In the genomic region with DNA sequence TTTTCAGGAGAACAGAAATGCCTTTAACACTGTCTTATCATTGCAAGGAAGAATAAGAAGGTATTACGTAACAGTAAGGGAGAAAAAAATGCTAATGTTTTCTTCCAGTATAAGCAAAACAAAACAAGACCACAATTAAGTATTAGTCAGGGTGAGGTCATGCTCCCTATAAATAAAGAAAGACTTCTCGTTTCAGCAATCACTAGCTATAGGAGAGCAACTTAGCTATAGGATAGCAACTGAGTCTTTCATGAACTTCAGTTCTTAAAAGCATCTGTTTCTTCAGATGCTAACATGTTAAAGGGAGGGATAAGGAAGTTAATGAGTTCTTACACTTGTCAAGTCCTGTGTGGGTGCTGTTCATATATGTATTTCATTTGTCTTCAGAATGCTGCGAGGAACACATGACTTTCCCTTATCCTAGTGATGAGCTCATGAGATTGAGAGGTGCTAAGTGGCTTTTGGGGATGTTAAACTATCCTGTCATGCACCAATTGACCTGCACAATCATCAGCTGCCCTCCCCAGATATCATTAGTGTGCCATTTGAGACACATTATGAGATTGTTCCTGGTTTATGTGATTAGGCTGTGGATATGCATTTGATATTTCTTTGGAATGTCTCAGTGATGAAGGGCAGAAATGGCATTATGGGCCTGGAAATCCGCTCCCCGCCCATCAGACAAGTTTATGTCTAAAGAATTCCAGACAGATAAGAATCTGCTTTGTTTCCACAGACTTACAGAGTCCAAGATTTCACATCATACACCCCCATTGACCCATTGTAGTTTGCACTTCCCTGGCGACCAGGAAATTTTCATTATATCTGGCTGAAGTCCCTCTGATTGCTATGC, we compare ENCODE assay signal across 9 cellular contexts. TPM values are rescaled to one million over a fixed set of nuclear protein-coding genes. Genes with fewer than 3 reads are reported as not detected.
A peak's percentile ranks its signal among the peaks of the same experiment; 100 is the strongest.
DNase-seq lines count a peak whose midpoint lies in the region; ATAC-seq, FAIRE-seq and TF ChIP-seq lines count a peak whose summit lies in the region.
"Had no signal": no experiment of that assay in that cellular context is flagged by ENCODE, and none has a peak within 500 bp of the region (broad histone marks: within the 10 kb centered on the region; RNA-seq: fewer than 3 reads in every experiment).

No MANE protein-coding gene starts in this region.

- no peaks in the 10 kb centered on the region for H3K9me3 ChIP-seq in gastrocnemius medialis

- no peaks in the 10 kb centered on the region for H3K27me3 ChIP-seq in gastrocnemius medialis

- TF ChIP-seq POLR2A in H54 (IDR thresholded peaks at IDR 0.05; ENCODE audit: low read depth, low read length) (no peak), gastrocnemius medialis (IDR thresholded peaks at IDR 0.05) (no peak)

- H3K4me1 ChIP-seq in gastrocnemius medialis: peaks cover 15 to 16% of the 10 kb centered on the region in 2 donors

- ATAC-seq in gastrocnemius medialis (no peak), GM18502 (IDR thresholded peaks at IDR 0.05; ENCODE audit: poor library complexity, unreplicated experiment) (no peak), GM21619 (IDR thresholded peaks at IDR 0.05; ENCODE audit: unreplicated experiment) (no peak)

- peak overlapping the region in 3 of 4 donors; percentile 12 to 41 (median 34) for H3K27ac ChIP-seq in gastrocnemius medialis

- FAIRE-seq in H54 (lab: Jason Lieb, UNC): peak; percentile 84

- no peaks in the 10 kb centered on the region for H3K36me3 ChIP-seq in gastrocnemius medialis

- in situ Hi-C loops in gastrocnemius medialis (cut with MboI; ENCODE audit: low sequenced_read_pairs in 4 of 4): no loop called here

- TF ChIP-seq CTCF in fibroblast of pulmonary artery (IDR thresholded peaks at IDR 0.05; ENCODE audit: low read length, missing control alignments): no peak
- TF ChIP-seq CTCF in gastrocnemius medialis (IDR thresholded peaks at IDR 0.05 in 4 of 5, conservative IDR thresholded peaks at IDR 0.05 in 1 of 5): no peak

- DNase-seq in H54 (ENCODE audit: insufficient read length, low spot score) (no peak), fibroblast of pulmonary artery (ENCODE audit: low read depth) (peak; percentile 88), gastrocnemius medialis (no peak), NCI-H524 treated with DMSO at 0.1 percent for 48 hours (lab: John Stamatoyannopoulos, UW) (no peak)
- DNase-seq in stimulated activated CD4-positive, alpha-beta T cell treated with anti-CD3 and anti-CD28 coated beads, Interleukin-15, amount 100 ng/mL, for 24 hours: no peak
- DNase-seq: NCI-H1048 had no signal

- intact Hi-C loops in gastrocnemius medialis (cut with DNase I; ENCODE audit: low total_unique reads): no loop called here

- H3K4me3 ChIP-seq in fibroblast of pulmonary artery (replicated peaks; ENCODE audit: low read depth, low read length): no peak overlapping the region
- H3K4me3 ChIP-seq in gastrocnemius medialis: no peak overlapping the region

TF ChIP-seq in PFSK-1, 5 proteins besides CTCF, POLR2A, EP300 and RAD21:
- TF ChIP-seq TAF1 (IDR thresholded peaks at IDR 0.05; ENCODE audit: borderline replicate concordance, insufficient read depth, low read length) (no peak), POLR2AphosphoS5 (IDR thresholded peaks at IDR 0.05; ENCODE audit: low read depth, low read length) (peak; percentile 28; the same call in 1 of the 2 replicates), SIN3A (IDR thresholded peaks at IDR 0.05; ENCODE audit: borderline replicate concordance, insufficient read depth, low read length) (peak; percentile 54; the same call in 1 of the 2 replicates)
- TF ChIP-seq, protein P1, sequence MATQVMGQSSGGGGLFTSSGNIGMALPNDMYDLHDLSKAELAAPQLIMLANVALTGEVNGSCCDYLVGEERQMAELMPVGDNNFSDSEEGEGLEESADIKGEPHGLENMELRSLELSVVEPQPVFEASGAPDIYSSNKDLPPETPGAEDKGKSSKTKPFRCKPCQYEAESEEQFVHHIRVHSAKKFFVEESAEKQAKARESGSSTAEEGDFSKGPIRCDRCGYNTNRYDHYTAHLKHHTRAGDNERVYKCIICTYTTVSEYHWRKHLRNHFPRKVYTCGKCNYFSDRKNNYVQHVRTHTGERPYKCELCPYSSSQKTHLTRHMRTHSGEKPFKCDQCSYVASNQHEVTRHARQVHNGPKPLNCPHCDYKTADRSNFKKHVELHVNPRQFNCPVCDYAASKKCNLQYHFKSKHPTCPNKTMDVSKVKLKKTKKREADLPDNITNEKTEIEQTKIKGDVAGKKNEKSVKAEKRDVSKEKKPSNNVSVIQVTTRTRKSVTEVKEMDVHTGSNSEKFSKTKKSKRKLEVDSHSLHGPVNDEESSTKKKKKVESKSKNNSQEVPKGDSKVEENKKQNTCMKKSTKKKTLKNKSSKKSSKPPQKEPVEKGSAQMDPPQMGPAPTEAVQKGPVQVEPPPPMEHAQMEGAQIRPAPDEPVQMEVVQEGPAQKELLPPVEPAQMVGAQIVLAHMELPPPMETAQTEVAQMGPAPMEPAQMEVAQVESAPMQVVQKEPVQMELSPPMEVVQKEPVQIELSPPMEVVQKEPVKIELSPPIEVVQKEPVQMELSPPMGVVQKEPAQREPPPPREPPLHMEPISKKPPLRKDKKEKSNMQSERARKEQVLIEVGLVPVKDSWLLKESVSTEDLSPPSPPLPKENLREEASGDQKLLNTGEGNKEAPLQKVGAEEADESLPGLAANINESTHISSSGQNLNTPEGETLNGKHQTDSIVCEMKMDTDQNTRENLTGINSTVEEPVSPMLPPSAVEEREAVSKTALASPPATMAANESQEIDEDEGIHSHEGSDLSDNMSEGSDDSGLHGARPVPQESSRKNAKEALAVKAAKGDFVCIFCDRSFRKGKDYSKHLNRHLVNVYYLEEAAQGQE (IDR thresholded peaks at IDR 0.05; ENCODE audit: insufficient read depth in 1 of 2, low read depth in 2 of 2, low read length in 2 of 2): peak in 1 of 2 experiments; percentile 71; a peak in 1 of 4 replicates
TF ChIP-seq in PFSK-1: peak in this region for 3.

RNA-seq across cellular contexts. Expression of gene LAMA4, which starts 37.4 kb away (rescaled TPM):
- 185 TPM for polyA plus RNA-seq in PFSK-1 (2012; ENCODE audit: insufficient read length, low read depth)
- total RNA-seq in gastrocnemius medialis: 10 to 100 TPM in 1 of 4 donors, 1 to 10 TPM in 3; 4.4 to 19.1 (median 7.4) TPM
